ENCODE assay signal across 29 cellular contexts in genomic region chr12:113815031-113815430, GRCh38.
DNase-seq lines count a peak whose midpoint lies in the region; ATAC-seq and TF ChIP-seq lines count a peak whose summit lies in the region.
"Had no signal": no experiment of that assay in that cellular context is flagged by ENCODE, and none has a peak within 500 bp of the region (broad histone marks: within the 10 kb centered on the region; RNA-seq: fewer than 3 reads in every experiment).

No MANE protein-coding gene starts in this region.

- no peak for ATAC-seq in activated naive CD8-positive, alpha-beta T cell treated with anti-CD3 and anti-CD28 coated beads, Interleukin-2, amount 50 U/mL, for 24 hours
- ATAC-seq in stimulated activated effector memory CD8-positive, alpha-beta T cell treated with anti-CD3 and anti-CD28 coated beads, Interleukin-12 subunit alpha, Interleukin-12 subunit beta, amount 100 ng/mL, for 72 hours = peak; percentile 29
- ATAC-seq in GM21515 (IDR thresholded peaks at IDR 0.05; ENCODE audit: unreplicated experiment) = no peak
- ATAC-seq: effector memory CD8-positive, alpha-beta T cell; heart left ventricle had no signal

- no peak for DNase-seq in activated naive CD8-positive, alpha-beta T cell treated with anti-CD3 and anti-CD28 coated beads for 36 hours
- DNase-seq in activated naive CD8-positive, alpha-beta T cell treated with anti-CD3 and anti-CD28 coated beads, Interleukin-2, amount 50 U/mL, for 24 hours = no peak
- DNase-seq in NCI-H2196 treated with DMSO at 0.1 percent for 48 hours (lab: John Stamatoyannopoulos, UW; ENCODE audit: unreplicated experiment) (peak; percentile 42), dorsolateral prefrontal cortex (no peak), glutamatergic neuron (no peak)
- no peak for DNase-seq in stimulated activated effector memory CD8-positive, alpha-beta T cell treated with anti-CD3 and anti-CD28 coated beads, Interleukin-12 subunit alpha, Interleukin-12 subunit beta, amount 100 ng/mL, for 72 hours (ENCODE audit: low spot score in 2 of 2)
- DNase-seq: activated CD4-positive, alpha-beta memory T cell treated with anti-CD3 and anti-CD28 coated beads, Interleukin-2, amount 10 ng/mL, durations not matched to agents 7 days and 5 days; activated CD4-positive, CD25-positive, alpha-beta regulatory T cell treated with anti-CD3 and anti-CD28 coated beads, Interleukin-2, amount 50 U/mL, for 72 hours; activated gamma-delta T cell treated with Interleukin-2 at 50 U/mL for 16 hours; activated T-cell treated with anti-CD3 and anti-CD28 coated beads for 4 hours; amniotic stem cell; COR-L47; DMS79 treated with DMSO at 0.1 percent for 48 hours; effector memory CD8-positive, alpha-beta T cell; erythroblast; heart left ventricle; kidney glomerular epithelial cell; NCI-H1092 treated with DMSO at 0.1 percent for 48 hours; NCI-H187; SK-N-SH; spleen had no signal

- H3K27ac Mint-ChIP-seq in activated naive CD8-positive, alpha-beta T cell treated with anti-CD3 and anti-CD28 coated beads for 36 hours = no peak overlapping the region
- H3K27ac Mint-ChIP-seq in activated naive CD8-positive, alpha-beta T cell treated with anti-CD3 and anti-CD28 coated beads, Interleukin-2, amount 50 U/mL, for 24 hours = no peak overlapping the region
- H3K27ac Mint-ChIP-seq in brain (peak overlapping the region in 3 of 5 experiments; percentile 33 to 65 (median 44)), glutamatergic neuron (ENCODE audit: unreplicated experiment) (no peak overlapping the region)
- H3K27ac Mint-ChIP-seq in stimulated activated effector memory CD8-positive, alpha-beta T cell treated with anti-CD3 and anti-CD28 coated beads, Interleukin-12 subunit alpha, Interleukin-12 subunit beta, amount 100 ng/mL, for 72 hours = peak overlapping the region; percentile 30
- H3K27ac Mint-ChIP-seq: activated CD4-positive, alpha-beta memory T cell treated with anti-CD3 and anti-CD28 coated beads, Interleukin-2, amount 10 ng/mL, durations not matched to agents 7 days and 5 days; T-helper 1 cell treated with Interleukin-12 subunit alpha and Interleukin-12 subunit beta and Interleukin-4 antibody, amounts not matched to agents 30 μg/mL and 1 μg/mL, for 36 hours; type B pancreatic cell had no signal

- peak overlapping the region; percentile 50 for H3K4me3 Mint-ChIP-seq in activated naive CD8-positive, alpha-beta T cell treated with anti-CD3 and anti-CD28 coated beads for 36 hours
- no peak overlapping the region for H3K4me3 Mint-ChIP-seq in activated naive CD8-positive, alpha-beta T cell treated with anti-CD3 and anti-CD28 coated beads, Interleukin-2, amount 50 U/mL, for 24 hours
- H3K4me3 Mint-ChIP-seq in brain (no peak overlapping the region), glutamatergic neuron (ENCODE audit: unreplicated experiment) (no peak overlapping the region)
- H3K4me3 Mint-ChIP-seq in stimulated activated effector memory CD8-positive, alpha-beta T cell treated with anti-CD3 and anti-CD28 coated beads, Interleukin-12 subunit alpha, Interleukin-12 subunit beta, amount 100 ng/mL, for 72 hours = no peak overlapping the region
- H3K4me3 Mint-ChIP-seq: activated CD4-positive, alpha-beta memory T cell treated with anti-CD3 and anti-CD28 coated beads, Interleukin-2, amount 10 ng/mL, durations not matched to agents 7 days and 5 days; effector memory CD8-positive, alpha-beta T cell; T-helper 1 cell treated with Interleukin-12 subunit alpha and Interleukin-12 subunit beta and Interleukin-4 antibody, amounts not matched to agents 30 μg/mL and 1 μg/mL, for 36 hours; type B pancreatic cell had no signal

- no peaks in the 10 kb centered on the region for H3K4me1 Mint-ChIP-seq in activated naive CD8-positive, alpha-beta T cell treated with anti-CD3 and anti-CD28 coated beads for 36 hours
- no peaks in the 10 kb centered on the region for H3K4me1 Mint-ChIP-seq in activated naive CD8-positive, alpha-beta T cell treated with anti-CD3 and anti-CD28 coated beads, Interleukin-2, amount 50 U/mL, for 24 hours
- H3K4me1 Mint-ChIP-seq in brain = peaks cover 61% of the 10 kb centered on the region
- H3K4me1 Mint-ChIP-seq in stimulated activated effector memory CD8-positive, alpha-beta T cell treated with anti-CD3 and anti-CD28 coated beads, Interleukin-12 subunit alpha, Interleukin-12 subunit beta, amount 100 ng/mL, for 72 hours = no peaks in the 10 kb centered on the region
- peaks cover 21% of the 10 kb centered on the region for H3K4me1 Mint-ChIP-seq in glutamatergic neuron (ENCODE audit: low read depth, unreplicated experiment)
- H3K4me1 Mint-ChIP-seq: activated CD4-positive, alpha-beta memory T cell treated with anti-CD3 and anti-CD28 coated beads, Interleukin-2, amount 10 ng/mL, durations not matched to agents 7 days and 5 days had no signal

- H3K36me3 Mint-ChIP-seq in activated naive CD8-positive, alpha-beta T cell treated with anti-CD3 and anti-CD28 coated beads for 36 hours = peaks cover 50% of the 10 kb centered on the region
- H3K36me3 Mint-ChIP-seq in activated naive CD8-positive, alpha-beta T cell treated with anti-CD3 and anti-CD28 coated beads, Interleukin-2, amount 50 U/mL, for 24 hours (ENCODE audit: low read depth) = peaks cover 36% of the 10 kb centered on the region
- peaks cover 7% of the 10 kb centered on the region for H3K36me3 Mint-ChIP-seq in brain
- H3K36me3 Mint-ChIP-seq in stimulated activated effector memory CD8-positive, alpha-beta T cell treated with anti-CD3 and anti-CD28 coated beads, Interleukin-12 subunit alpha, Interleukin-12 subunit beta, amount 100 ng/mL, for 72 hours = peaks cover 48% of the 10 kb centered on the region
- no peaks in the 10 kb centered on the region for H3K36me3 Mint-ChIP-seq in glutamatergic neuron (ENCODE audit: unreplicated experiment)

- no peak overlapping the region for H3K4me3 ChIP-seq in dorsolateral prefrontal cortex
- H3K4me3 ChIP-seq: coronary artery, heart left ventricle, right atrium auricular region, spleen had no signal

- intact Hi-C loops in dorsolateral prefrontal cortex (cut with DNase I) = no loop called here

- no peak overlapping the region for H3K27ac ChIP-seq in dorsolateral prefrontal cortex
- H3K27ac ChIP-seq: coronary artery, heart left ventricle, parathyroid adenoma, right atrium auricular region, RWPE1, spleen had no signal

- H3K27me3 Mint-ChIP-seq in activated naive CD8-positive, alpha-beta T cell treated with anti-CD3 and anti-CD28 coated beads for 36 hours = no peaks in the 10 kb centered on the region
- no peaks in the 10 kb centered on the region for H3K27me3 Mint-ChIP-seq in activated naive CD8-positive, alpha-beta T cell treated with anti-CD3 and anti-CD28 coated beads, Interleukin-2, amount 50 U/mL, for 24 hours
- H3K27me3 Mint-ChIP-seq in brain = no peaks in the 10 kb centered on the region
- peaks cover 2% of the 10 kb centered on the region for H3K27me3 Mint-ChIP-seq in glutamatergic neuron (ENCODE audit: unreplicated experiment)
- H3K27me3 Mint-ChIP-seq: activated CD4-positive, alpha-beta memory T cell treated with anti-CD3 and anti-CD28 coated beads, Interleukin-2, amount 10 ng/mL, durations not matched to agents 7 days and 5 days; effector memory CD8-positive, alpha-beta T cell; type B pancreatic cell had no signal

- peaks cover 5% of the 10 kb centered on the region for H3K9me3 Mint-ChIP-seq in activated naive CD8-positive, alpha-beta T cell treated with anti-CD3 and anti-CD28 coated beads for 36 hours
- no peaks in the 10 kb centered on the region for H3K9me3 Mint-ChIP-seq in activated naive CD8-positive, alpha-beta T cell treated with anti-CD3 and anti-CD28 coated beads, Interleukin-2, amount 50 U/mL, for 24 hours
- H3K9me3 Mint-ChIP-seq in brain (peaks cover 0 to 5% (median 0%) of the 10 kb centered on the region in 5 experiments), glutamatergic neuron (ENCODE audit: unreplicated experiment) (peaks cover 3% of the 10 kb centered on the region)
- no peaks in the 10 kb centered on the region for H3K9me3 Mint-ChIP-seq in stimulated activated effector memory CD8-positive, alpha-beta T cell treated with anti-CD3 and anti-CD28 coated beads, Interleukin-12 subunit alpha, Interleukin-12 subunit beta, amount 100 ng/mL, for 72 hours
- H3K9me3 Mint-ChIP-seq: activated CD4-positive, alpha-beta memory T cell treated with anti-CD3 and anti-CD28 coated beads, Interleukin-2, amount 10 ng/mL, durations not matched to agents 7 days and 5 days; effector memory CD8-positive, alpha-beta T cell; T-helper 1 cell treated with Interleukin-12 subunit alpha and Interleukin-12 subunit beta and Interleukin-4 antibody, amounts not matched to agents 30 μg/mL and 1 μg/mL, for 36 hours; type B pancreatic cell had no signal

- H3K27me3 ChIP-seq in dorsolateral prefrontal cortex = no peaks in the 10 kb centered on the region
- H3K27me3 ChIP-seq: heart left ventricle, right atrium auricular region, spleen had no signal

- no peak for TF ChIP-seq CTCF in brain (conservative IDR thresholded peaks at IDR 0.05)
- no peak for TF ChIP-seq CTCF in dorsolateral prefrontal cortex (IDR thresholded peaks at IDR 0.05 in 54 of 56, conservative IDR thresholded peaks at IDR 0.05 in 2 of 56; ENCODE audit: low read depth in 1 of 56, partially characterized antibody in 56 of 56)
- no peak for TF ChIP-seq CTCF in glutamatergic neuron (IDR thresholded peaks at IDR 0.05; ENCODE audit: partially characterized antibody, unreplicated experiment)

Comparison
In these comparisons a context has a peak if more than half of its experiments do, and no peak if none do; other contexts are left out.
1. H3K27ac Mint-ChIP-seq: peak in brain (3 of 5) and stimulated activated effector memory CD8-positive, alpha-beta T cell treated with anti-CD3 and anti-CD28 coated beads, Interleukin-12 subunit alpha, Interleukin-12 subunit beta, amount 100 ng/mL, for 72 hours (single experiment); none in activated naive CD8-positive, alpha-beta T cell treated with anti-CD3 and anti-CD28 coated beads for 36 hours (single experiment), activated naive CD8-positive, alpha-beta T cell treated with anti-CD3 and anti-CD28 coated beads, Interleukin-2, amount 50 U/mL, for 24 hours (single experiment) and glutamatergic neuron (single experiment).